Comparison of ENCODE assay signal across 1 cellular context in the genomic region with DNA sequence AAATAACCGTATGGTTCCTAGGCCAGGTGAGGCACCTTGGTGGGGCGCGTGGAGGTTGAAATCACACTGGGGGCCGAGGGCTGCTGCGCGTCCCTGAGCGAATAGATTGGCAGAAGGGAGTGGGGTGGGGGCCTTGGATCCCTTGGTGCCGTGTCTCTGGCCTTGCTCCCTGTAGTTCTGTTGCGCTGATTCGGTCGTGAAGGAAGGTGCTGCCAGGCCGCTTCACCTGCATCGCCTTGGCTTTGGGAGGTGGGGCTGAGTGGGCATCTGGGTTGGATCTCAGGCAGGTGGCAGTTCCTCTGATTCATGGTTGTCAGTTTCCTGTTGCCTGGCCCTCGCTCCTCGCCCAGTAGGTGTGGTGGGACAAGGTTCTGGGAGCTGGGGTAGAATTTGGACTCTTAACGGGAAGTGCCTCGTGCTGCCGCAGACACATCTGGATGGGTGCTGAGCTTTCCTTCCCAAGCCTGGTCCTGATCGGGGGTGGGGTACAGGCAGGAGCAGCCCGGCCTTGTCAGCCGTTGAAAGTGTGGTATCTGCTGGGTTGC.
TF ChIP-seq lines count a peak whose summit lies in the region.

No MANE protein-coding gene starts in this region.

TF ChIP-seq in GM23338, 12 proteins besides CTCF, POLR2A, EP300 and RAD21 (continued from another document):
- TF ChIP-seq POLR2AphosphoS5 (IDR thresholded peaks at IDR 0.05; ENCODE audit: low read depth) = no peak
- TF ChIP-seq EZH2 (IDR thresholded peaks at IDR 0.05; ENCODE audit: low read depth, unreplicated experiment) = no peak
- no peak for TF ChIP-seq STAT1 (IDR thresholded peaks at IDR 0.05; ENCODE audit: unreplicated experiment)
